In the genomic region with DNA sequence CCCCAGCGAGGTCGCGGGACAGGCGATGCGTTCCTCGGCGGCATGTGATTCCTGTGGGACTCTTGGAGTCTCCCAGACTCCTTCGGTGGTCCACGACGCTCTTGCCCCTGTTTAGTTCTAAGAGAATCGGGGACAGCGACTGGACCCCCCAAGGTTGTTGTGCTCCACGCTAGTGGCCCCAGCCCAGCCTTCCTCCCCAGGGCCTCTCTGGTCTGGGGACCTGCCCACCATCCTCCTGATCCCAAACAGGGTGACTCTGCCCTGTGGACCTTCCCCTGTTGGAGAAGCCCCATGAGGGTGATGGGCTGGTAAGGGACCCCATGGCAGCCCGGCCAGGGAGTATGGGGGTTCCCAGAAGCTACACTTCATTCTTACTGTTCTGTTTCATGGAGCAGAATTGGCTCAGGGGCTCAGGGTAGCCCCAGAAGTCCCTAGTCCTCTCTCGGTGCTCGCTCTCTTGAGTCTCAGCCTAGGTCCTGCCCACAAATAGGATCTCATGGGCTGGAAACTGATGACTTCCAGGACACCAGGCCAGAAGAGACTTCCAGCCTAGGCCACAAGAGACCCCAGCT, we compare ENCODE assay signal across 8 cellular contexts. TPM values are rescaled to one million over a fixed set of nuclear protein-coding genes. Genes with fewer than 3 reads are reported as not detected.
DNase-seq lines count a peak whose midpoint lies in the region; ATAC-seq and TF ChIP-seq lines count a peak whose summit lies in the region.

No MANE protein-coding gene starts in this region.

- no peak for DNase-seq in SK-N-SH
- DNase-seq in testis = no peak
- DNase-seq in NCI-H1436 treated with DMSO at 0.1 percent for 48 hours (lab: John Stamatoyannopoulos, UW) = no peak
- DNase-seq in effector CD8-positive, alpha-beta T cell (lab: John Stamatoyannopoulos, UW) = no peak

- no peaks in the 10 kb centered on the region for H3K9me3 ChIP-seq in SK-N-SH
- H3K9me3 ChIP-seq in testis = no peaks in the 10 kb centered on the region

- 71% methylated on average over 3 of the region's 16 CpGs for WGBS in SK-N-SH (ENCODE audit: low lambda C conversion rate)
- WGBS in testis, 2 donors = 4 to 6% methylated on average over 12 to 16 of the region's 16 CpGs

- peak overlapping the region; percentile 96 for H3K4me2 ChIP-seq in SK-N-SH

- no peak for TF ChIP-seq RAD21 in SK-N-SH (IDR thresholded peaks at IDR 0.05; ENCODE audit: low read length)

- H3K27me3 ChIP-seq in SK-N-SH (ENCODE audit: insufficient read depth) (no peaks in the 10 kb centered on the region), layer of hippocampus (ENCODE audit: control insufficient read depth, insufficient read depth, low read length) (no peaks in the 10 kb centered on the region), testis (no peaks in the 10 kb centered on the region)

- H3K9ac ChIP-seq in SK-N-SH = peak overlapping the region; percentile 84

- H3F3A ChIP-seq in SK-N-SH (replicated peaks; ENCODE audit: insufficient read depth) = peaks cover 24% of the 10 kb centered on the region

- H3K27ac ChIP-seq in SK-N-SH (ENCODE audit: low read depth in 2 of 2, low read length in 1 of 2) = peak overlapping the region; percentile 82 to 89; a peak in 2 of 4 replicates
- peak overlapping the region; percentile 96 for H3K27ac ChIP-seq in angular gyrus (ENCODE audit: low read depth, low read length)
- peak overlapping the region; percentile 92 for H3K27ac ChIP-seq in layer of hippocampus (ENCODE audit: low read depth, low read length)
- H3K27ac ChIP-seq in testis = peak overlapping the region; percentile 94

- ATAC-seq in SK-N-SH treated with all-trans-retinoic acid at 6 μM for 48 hours (no peak), GM18498 (IDR thresholded peaks at IDR 0.05; ENCODE audit: unreplicated experiment) (no peak)

- H3K4me3 ChIP-seq in SK-N-SH (ENCODE audit: low read depth in 2 of 2, low read length in 1 of 2) (peak overlapping the region; percentile 96 to 97), testis (peak overlapping the region; percentile 93 to 96)

- H2AFZ ChIP-seq in SK-N-SH (ENCODE audit: low read depth) = no peak overlapping the region

- no peak for TF ChIP-seq CTCF in SK-N-SH (IDR thresholded peaks at IDR 0.05)
- TF ChIP-seq CTCF in testis (IDR thresholded peaks at IDR 0.05) = no peak

- CTCF ChIA-PET in SK-N-SH (lab: Yijun Ruan, JAX) = interaction anchor here (1.5 to 4.1 kb wide), 3 partner anchors 10 to 93 kb away, joined by 4 to 28 read pairs (median 7); no protein-coding TSS in a partner anchor

- no peak for TF ChIP-seq POLR2A in testis (IDR thresholded peaks at IDR 0.05)

- H3K79me2 ChIP-seq in SK-N-SH (ENCODE audit: insufficient read depth) = peaks cover 54% of the 10 kb centered on the region

- H3K9me2 ChIP-seq in SK-N-SH = no peaks in the 10 kb centered on the region

- intact Hi-C loops in testis (cut with DNase I; ENCODE audit: low total_unique reads) = no loop called here

- TF ChIP-seq EP300 in SK-N-SH (IDR thresholded peaks at IDR 0.05; ENCODE audit: borderline replicate concordance in 1 of 2, low read depth in 1 of 2, low read length in 1 of 2) = no peak

- H3K36me3 ChIP-seq in SK-N-SH (replicated peaks in 1 of 2; ENCODE audit: control insufficient read depth in 1 of 2, insufficient read depth in 2 of 2, low read length in 1 of 2) (peaks cover 0 to 9% of the 10 kb centered on the region in 2 experiments), testis (ENCODE audit: low read depth, missing control alignments) (no peaks in the 10 kb centered on the region)

- H4K20me1 ChIP-seq in SK-N-SH (ENCODE audit: insufficient read depth) = peaks cover 26% of the 10 kb centered on the region

- H3K4me1 ChIP-seq in SK-N-SH (ENCODE audit: control insufficient read depth in 1 of 2, insufficient read depth in 2 of 2, low read depth in 1 of 2, low read length in 1 of 2) = peaks cover 24 to 42% of the 10 kb centered on the region in 2 experiments; a peak in 3 of 4 replicates
- H3K4me1 ChIP-seq in testis = peaks cover 52% of the 10 kb centered on the region

- POLR2A ChIA-PET in SK-N-SH (lab: Yijun Ruan, JAX) = no interaction called here

TF ChIP-seq in SK-N-SH, 30 proteins besides CTCF, POLR2A, EP300 and RAD21 (continues in another document):
- TF ChIP-seq SIN3A (IDR thresholded peaks at IDR 0.05; ENCODE audit: borderline replicate concordance, low read depth, low read length) = no peak
- no peak for TF ChIP-seq REST (IDR thresholded peaks at IDR 0.05; ENCODE audit: low read depth, low read length)

TF ChIP-seq in SK-N-SH treated with all-trans-retinoic acid at 6 μM for 48 hours, 23 proteins besides CTCF, POLR2A, EP300 and RAD21:
- TF ChIP-seq ZNF8 (CRISPR knock-in tag; IDR thresholded peaks at IDR 0.05) (no peak), ARNTL (CRISPR knock-in tag; IDR thresholded peaks at IDR 0.05; ENCODE audit: borderline replicate concordance, low read depth) (no peak), GLIS3 (CRISPR knock-in tag; IDR thresholded peaks at IDR 0.05) (no peak), CSDC2 (CRISPR knock-in tag; IDR thresholded peaks at IDR 0.05) (no peak), PATZ1 (CRISPR knock-in tag; IDR thresholded peaks at IDR 0.05; ENCODE audit: borderline replicate concordance) (no peak), PPARA (CRISPR knock-in tag; IDR thresholded peaks at IDR 0.05; ENCODE audit: borderline replicate concordance) (no peak), TOX (CRISPR knock-in tag; IDR thresholded peaks at IDR 0.05; ENCODE audit: borderline replicate concordance) (no peak), ZFP30 (CRISPR knock-in tag; IDR thresholded peaks at IDR 0.05) (no peak), RARB (CRISPR knock-in tag; IDR thresholded peaks at IDR 0.05) (no peak), ISL1 (CRISPR knock-in tag; IDR thresholded peaks at IDR 0.05) (no peak)
- TF ChIP-seq, protein P1, sequence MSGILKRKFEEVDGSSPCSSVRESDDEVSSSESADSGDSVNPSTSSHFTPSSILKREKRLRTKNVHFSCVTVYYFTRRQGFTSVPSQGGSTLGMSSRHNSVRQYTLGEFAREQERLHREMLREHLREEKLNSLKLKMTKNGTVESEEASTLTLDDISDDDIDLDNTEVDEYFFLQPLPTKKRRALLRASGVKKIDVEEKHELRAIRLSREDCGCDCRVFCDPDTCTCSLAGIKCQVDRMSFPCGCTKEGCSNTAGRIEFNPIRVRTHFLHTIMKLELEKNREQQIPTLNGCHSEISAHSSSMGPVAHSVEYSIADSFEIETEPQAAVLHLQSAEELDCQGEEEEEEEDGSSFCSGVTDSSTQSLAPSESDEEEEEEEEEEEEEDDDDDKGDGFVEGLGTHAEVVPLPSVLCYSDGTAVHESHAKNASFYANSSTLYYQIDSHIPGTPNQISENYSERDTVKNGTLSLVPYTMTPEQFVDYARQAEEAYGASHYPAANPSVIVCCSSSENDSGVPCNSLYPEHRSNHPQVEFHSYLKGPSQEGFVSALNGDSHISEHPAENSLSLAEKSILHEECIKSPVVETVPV (CRISPR knock-in tag; IDR thresholded peaks at IDR 0.05) = no peak
TF ChIP-seq in SK-N-SH treated with all-trans-retinoic acid at 6 μM for 48 hours: peak in this region for 0.

RNA-seq across cellular contexts. Expression of gene CARD19, which starts 0.9 kb away (rescaled TPM):
- polyA plus RNA-seq in SK-N-SH (2012; rRNA removed) = 141 and 165 TPM in 2 replicates
- polyA plus RNA-seq in SK-N-SH (2012; cell fraction: cytosol; rRNA removed) = 70.5 and 92.4 TPM in 2 replicates
- 149 and 161 TPM in 2 replicates for polyA plus RNA-seq in SK-N-SH (2012; cell fraction: nucleus; rRNA removed)
- 100 to 1,000 TPM; 138 to 147 TPM for total RNA-seq in testis
- polyA plus RNA-seq in testis (ENCODE audit: insufficient read depth, low read depth, low replicate concordance) = 99.4 TPM

RNA-seq across cellular contexts. Expression of gene NINJ1, which starts 37.2 kb away (rescaled TPM):
- polyA plus RNA-seq in SK-N-SH (2012; rRNA removed) (23.2 and 31.7 TPM in 2 replicates), testis (ENCODE audit: insufficient read depth, low read depth, low replicate concordance) (99.3 TPM)
- polyA plus RNA-seq in SK-N-SH (2012; cell fraction: cytosol; rRNA removed) = 12.9 and 25.6 TPM in 2 replicates
- polyA plus RNA-seq in SK-N-SH (2012; cell fraction: nucleus; rRNA removed) = 14.4 and 14.8 TPM in 2 replicates
- 100 to 1,000 TPM; 148 to 152 TPM for total RNA-seq in testis

RNA-seq across cellular contexts. Expression of gene SUSD3, which starts 38.4 kb away (rescaled TPM):
- polyA plus RNA-seq in SK-N-SH (2012; rRNA removed) = 0.49 and 0.67 TPM in 2 replicates
- polyA plus RNA-seq in SK-N-SH (2012; cell fraction: cytosol; rRNA removed) = 0.33 and 0.35 TPM in 2 replicates
- 0.09 and 0.13 TPM in 2 replicates for polyA plus RNA-seq in SK-N-SH (2012; cell fraction: nucleus; rRNA removed)
- total RNA-seq in testis = 100 to 1,000 TPM; 282 to 537 TPM
- polyA plus RNA-seq in testis (ENCODE audit: insufficient read depth, low read depth, low replicate concordance) = 172 TPM

Comparison
In these comparisons a context has a peak if more than half of its experiments do, and no peak if none do; other contexts are left out.
1. RNA of gene SUSD3, which starts 38.4 kb away (polyA plus RNA-seq): 172 TPM in testis (single experiment); 0.09 to 0.67 TPM in SK-N-SH; every median in the first group is over 100 times any median in the second.
2. Peak in every context shown above with its lines, with median percentiles within 50 percentile points of each other: H3K27ac ChIP-seq.